14 cellular contexts compared by ENCODE assay signal in genomic region chr6:46263709-46264091, GRCh38.
DNase-seq lines count a peak whose midpoint lies in the region; ATAC-seq, FAIRE-seq and TF ChIP-seq lines count a peak whose summit lies in the region.
"Had no signal": no experiment of that assay in that cellular context is flagged by ENCODE, and none has a peak within 500 bp of the region (broad histone marks: within the 10 kb centered on the region; RNA-seq: fewer than 3 reads in every experiment).

No MANE protein-coding gene starts in this region.

- CTCF ChIA-PET in A673 (lab: Charles Lee) = no interaction called here

- TF ChIP-seq POLR2A in GM12891 (IDR thresholded peaks at IDR 0.05; ENCODE audit: low read depth, low read length) = no peak

- no peak overlapping the region for H3K27ac ChIP-seq in A673 (ENCODE audit: low read depth, low read length, poor library complexity, severe bottlenecking)
- no peak overlapping the region for H3K27ac ChIP-seq in left lung
- H3K27ac ChIP-seq: ascending aorta, epithelial cell of prostate, spleen had no signal

- intact Hi-C loops in A673 (cut with micrococcal nuclease; ENCODE audit: unreplicated experiment) (no loop called here), left lung (cut with DNase I) (no loop called here)

- H3K4me1 ChIP-seq in A673 (ENCODE audit: insufficient read depth, low read length, poor library complexity, severe bottlenecking) = peaks cover 25% of the 10 kb centered on the region
- H3K4me1 ChIP-seq in left lung = no peaks in the 10 kb centered on the region
- H3K4me1 ChIP-seq: spleen had no signal

- BruUV-seq in A673 (replicated peaks; lab: Mats Ljungman, UMichigan) = no TSS peak

- POLR2A ChIA-PET in A673 (lab: Charles Lee; ENCODE audit: low non-redundant PET) = no interaction called here

- DNase-seq in A673 (ENCODE audit: low spot score) = peak; percentile 82
- DNase-seq in HS-5 (ENCODE audit: low read depth) = peak; percentile 76
- DNase-seq in dermis blood vessel endothelial cell = peak; percentile 20
- no peak for DNase-seq in left lung
- no peak for DNase-seq in DMS153 treated with DMSO at 0.1 percent for 48 hours (lab: John Stamatoyannopoulos, UW; ENCODE audit: unreplicated experiment)
- no peak for DNase-seq in stimulated activated CD4-positive, alpha-beta T cell treated with anti-CD3 and anti-CD28 coated beads, Interleukin-2, amount 100 ng/mL, for 48 hours
- DNase-seq in GM12891 (ENCODE audit: insufficient read length, low spot score) = no peak
- DNase-seq: immature natural killer cell; naive thymus-derived CD8-positive, alpha-beta T cell; spleen had no signal

- ATAC-seq in left lung (peak; percentile 26), GM19452 (IDR thresholded peaks at IDR 0.05; ENCODE audit: unreplicated experiment) (no peak)
- ATAC-seq: naive thymus-derived CD8-positive, alpha-beta T cell had no signal

- TF ChIP-seq CTCF in A673 (conservative IDR thresholded peaks at IDR 0.05; ENCODE audit: low read depth, low read length) = no peak
- no peak for TF ChIP-seq CTCF in left lung (IDR thresholded peaks at IDR 0.05)

- FAIRE-seq in GM12891 (lab: Jason Lieb, UNC) = no peak
- FAIRE-seq: urothelium cell line had no signal

- no peak overlapping the region for H3K4me3 ChIP-seq in A673 (ENCODE audit: low read depth, low read length, poor library complexity, severe bottlenecking)
- H3K4me3 ChIP-seq in left lung = no peak overlapping the region
- H3K4me3 ChIP-seq: ascending aorta, spleen had no signal

- H3K9me3 ChIP-seq in A673 (ENCODE audit: low read depth, low read length, poor library complexity, severe bottlenecking) = no peaks in the 10 kb centered on the region
- no peaks in the 10 kb centered on the region for H3K9me3 ChIP-seq in left lung
- H3K9me3 ChIP-seq: ascending aorta, spleen had no signal

- peaks cover 66% of the 10 kb centered on the region for H3K27me3 ChIP-seq in A673 (replicated peaks; ENCODE audit: insufficient read depth, low read depth, low read length, poor library complexity)
- no peaks in the 10 kb centered on the region for H3K27me3 ChIP-seq in left lung
- H3K27me3 ChIP-seq: ascending aorta, spleen had no signal

- H3K36me3 ChIP-seq in A673 (ENCODE audit: insufficient read depth, low read length, poor library complexity, severe bottlenecking) = no peaks in the 10 kb centered on the region
- no peaks in the 10 kb centered on the region for H3K36me3 ChIP-seq in left lung
- H3K36me3 ChIP-seq: spleen had no signal

TF ChIP-seq in GM12891, 5 proteins besides CTCF, POLR2A, EP300 and RAD21:
- TF ChIP-seq POLR2AphosphoS5 (IDR thresholded peaks at IDR 0.05; ENCODE audit: low read depth, low read length) (no peak), POU2F2 (IDR thresholded peaks at IDR 0.05; ENCODE audit: low read depth, low read length) (no peak), SPI1 (IDR thresholded peaks at IDR 0.05; ENCODE audit: low read depth, low read length) (no peak), PAX5 (IDR thresholded peaks at IDR 0.05; ENCODE audit: insufficient read depth, low read length, severe bottlenecking) (no peak), TAF1 (IDR thresholded peaks at IDR 0.05; ENCODE audit: low read depth, low read length) (no peak)

Comparison
In these comparisons a context has a peak if more than half of its experiments do, and no peak if none do; other contexts are left out.
1. DNase-seq: peak in A673 (single experiment), HS-5 (single experiment) and dermis blood vessel endothelial cell (single experiment); none in left lung (0 of 2), DMS153 treated with DMSO at 0.1 percent for 48 hours (single experiment), stimulated activated CD4-positive, alpha-beta T cell treated with anti-CD3 and anti-CD28 coated beads, Interleukin-2, amount 100 ng/mL, for 48 hours (0 of 2) and GM12891 (single experiment).